ENCODE assay signal across 8 cellular contexts in genomic region chr5:134738963-134739661, GRCh38. TPM values are rescaled to one million over a fixed set of nuclear protein-coding genes. Genes with fewer than 3 reads are reported as not detected.
DNase-seq lines count a peak whose midpoint lies in the region; ATAC-seq and TF ChIP-seq lines count a peak whose summit lies in the region.

No MANE protein-coding gene starts in this region.

- H3K4me3 ChIP-seq in SJSA1 (peak overlapping the region; percentile 69), body of pancreas (peak overlapping the region; percentile 69 to 76), iPS-18a (ENCODE audit: low read length) (peak overlapping the region; percentile 99), skeletal muscle tissue (ENCODE audit: low read length in 3 of 3) (peak overlapping the region; percentile 93 to 99 (median 98))

- H3K27ac ChIP-seq in SJSA1 (peak overlapping the region; percentile 74; the same call in 1 of the 2 replicates), body of pancreas (peak overlapping the region; percentile 85 to 96 (median 92)), iPS-18a (ENCODE audit: low read length) (no peak overlapping the region), skeletal muscle tissue (ENCODE audit: low read depth, low read length) (peak overlapping the region; percentile 97)

- peak; percentile 58 for DNase-seq in G401 (ENCODE audit: low spot score)
- DNase-seq in HuH-7.5 (ENCODE audit: low spot score), result peak; percentile 59
- DNase-seq in SJSA1 (ENCODE audit: low read depth in 1 of 2, low spot score in 2 of 2), result peak in 1 of 2 experiments; percentile 59
- DNase-seq in body of pancreas, result peak; percentile 22 to 36 (median 31)
- DNase-seq in epidermal melanocyte (ENCODE audit: insufficient read length, low spot score), result no peak

- intact Hi-C loops in body of pancreas (cut with DNase I), result no loop called here

- in situ Hi-C loops in G401 (cut with HindIII; ENCODE audit: low sequenced_read_pairs), result no loop called here

- H3K9me3 ChIP-seq in SJSA1 (replicated peaks) (no peaks in the 10 kb centered on the region), body of pancreas (no peaks in the 10 kb centered on the region), iPS-18a (ENCODE audit: control insufficient read depth, low read depth, low read length) (no peaks in the 10 kb centered on the region), skeletal muscle tissue (ENCODE audit: control insufficient read depth in 3 of 3, low read length in 3 of 3) (no peaks in the 10 kb centered on the region)

- ATAC-seq in body of pancreas (no peak), HG03354 (IDR thresholded peaks at IDR 0.05; ENCODE audit: poor library complexity, severe bottlenecking, unreplicated experiment) (no peak)

- WGBS in body of pancreas, 2 donors, result 2 to 4% methylated on average over 21 of the region's 21 CpGs

- H3K27me3 ChIP-seq in SJSA1 (replicated peaks), result no peaks in the 10 kb centered on the region
- no peaks in the 10 kb centered on the region for H3K27me3 ChIP-seq in body of pancreas
- H3K27me3 ChIP-seq in iPS-18a (ENCODE audit: control insufficient read depth, insufficient read depth, low read length), result no peaks in the 10 kb centered on the region
- no peaks in the 10 kb centered on the region for H3K27me3 ChIP-seq in skeletal muscle tissue (ENCODE audit: control insufficient read depth in 3 of 3, insufficient read depth in 3 of 3, low read length in 3 of 3)

- H3K4me1 ChIP-seq in SJSA1 (replicated peaks) (peaks cover 6% of the 10 kb centered on the region), body of pancreas (peaks cover 15% of the 10 kb centered on the region), iPS-18a (ENCODE audit: control insufficient read depth, low read depth, low read length) (no peaks in the 10 kb centered on the region), skeletal muscle tissue (ENCODE audit: control insufficient read depth in 3 of 3, insufficient read depth in 3 of 3, low read length in 3 of 3) (peaks cover 11 to 20% (median 19%) of the 10 kb centered on the region in 3 donors)

- TF ChIP-seq CTCF in body of pancreas (IDR thresholded peaks at IDR 0.05), result peak in 4 of 7 experiments; percentile 1 to 37 (median 12)

- H3K9ac ChIP-seq in iPS-18a (ENCODE audit: low read length) (peak overlapping the region; percentile 94), skeletal muscle tissue (ENCODE audit: low read depth in 1 of 3, low read length in 3 of 3) (peak overlapping the region; percentile 92 to 98 (median 95))

- TF ChIP-seq POLR2A in body of pancreas (IDR thresholded peaks at IDR 0.05), result no peak

- H3K36me3 ChIP-seq in SJSA1, result peaks cover 16% of the 10 kb centered on the region
- no peaks in the 10 kb centered on the region for H3K36me3 ChIP-seq in body of pancreas (replicated peaks in 1 of 2; ENCODE audit: insufficient read depth in 1 of 2, low read depth in 2 of 2)
- peaks cover 12% of the 10 kb centered on the region for H3K36me3 ChIP-seq in iPS-18a (ENCODE audit: control insufficient read depth, low read depth, low read length)
- peaks cover 0 to 4% (median 3%) of the 10 kb centered on the region in 3 donors for H3K36me3 ChIP-seq in skeletal muscle tissue (ENCODE audit: control insufficient read depth in 3 of 3, insufficient read depth in 3 of 3, low read length in 3 of 3)

RNA-seq across cellular contexts. Expression of gene CAMLG, which starts 0.8 kb away (rescaled TPM):
- 26.2 and 39.2 TPM in 2 replicates for total RNA-seq in G401 (2014; rRNA removed; shearing (Covaris generic))
- total RNA-seq in SJSA1 (2014; rRNA removed; shearing (Covaris generic)), result 29.3 and 34.2 TPM in 2 replicates
- total RNA-seq in body of pancreas, result 10 to 100 TPM in 1 of 2 donors, 1 to 10 TPM in 1; 7.9 to 29.8 TPM
- total RNA-seq in skeletal muscle tissue, result 28.7 TPM

RNA-seq across cellular contexts. Expression of gene DDX46, which starts 19.5 kb away (rescaled TPM):
- 13.8 and 18.1 TPM in 2 replicates for total RNA-seq in G401 (2014; rRNA removed; shearing (Covaris generic))
- 48.7 and 53.6 TPM in 2 replicates for total RNA-seq in SJSA1 (2014; rRNA removed; shearing (Covaris generic))
- 10 to 100 TPM; 31.9 to 36.3 TPM for total RNA-seq in body of pancreas
- total RNA-seq in skeletal muscle tissue, result 25.6 TPM
